In genomic region chr4:48033825-48034413, GRCh38 we compare ENCODE assay signal across 10 cellular contexts. TPM values are rescaled to one million over a fixed set of nuclear protein-coding genes. Genes with fewer than 3 reads are reported as not detected.
DNase-seq lines count a peak whose midpoint lies in the region; ATAC-seq, FAIRE-seq and TF ChIP-seq lines count a peak whose summit lies in the region.
"Had no signal": no experiment of that assay in that cellular context is flagged by ENCODE, and none has a peak within 500 bp of the region (broad histone marks: within the 10 kb centered on the region; RNA-seq: fewer than 3 reads in every experiment).

No MANE protein-coding gene starts in this region.

- H3K4me3 ChIP-seq in left lung: no peak overlapping the region
- H3K4me3 ChIP-seq: thoracic aorta had no signal

- ATAC-seq in left lung: peak; percentile 60
- ATAC-seq in HG02938 (IDR thresholded peaks at IDR 0.05; ENCODE audit: unreplicated experiment): no peak
- ATAC-seq in GM19452 (IDR thresholded peaks at IDR 0.05; ENCODE audit: unreplicated experiment): no peak

- TF ChIP-seq CTCF in HFFc6 (IDR thresholded peaks at IDR 0.05): peak; percentile 83
- peak; percentile 29 to 49 for TF ChIP-seq CTCF in left lung (IDR thresholded peaks at IDR 0.05)

- H3K9me3 Mint-ChIP-seq in HFFc6: no peaks in the 10 kb centered on the region
- H3K9me3 Mint-ChIP-seq in activated naive CD4-positive, alpha-beta T cell treated with anti-CD3 and anti-CD28 coated beads, Interleukin-2, amount 50 U/mL, for 24 hours: peaks cover 10% of the 10 kb centered on the region
- H3K9me3 Mint-ChIP-seq in stimulated activated naive CD8-positive, alpha-beta T cell treated with anti-CD3 and anti-CD28 coated beads, Interleukin-15, Interleukin-2, amounts not matched to agents 100 ng/mL and 50 ng/mL, for 24 hours: no peaks in the 10 kb centered on the region

- H3K4me3 Mint-ChIP-seq in HFFc6: no peak overlapping the region
- no peak overlapping the region for H3K4me3 Mint-ChIP-seq in activated naive CD4-positive, alpha-beta T cell treated with anti-CD3 and anti-CD28 coated beads, Interleukin-2, amount 50 U/mL, for 24 hours
- H3K4me3 Mint-ChIP-seq in stimulated activated naive CD8-positive, alpha-beta T cell treated with anti-CD3 and anti-CD28 coated beads, Interleukin-15, Interleukin-2, amounts not matched to agents 100 ng/mL and 50 ng/mL, for 24 hours: no peak overlapping the region

- no peak for FAIRE-seq in RCC 7860 (lab: Jason Lieb, UNC)

- no peaks in the 10 kb centered on the region for H3K36me3 Mint-ChIP-seq in HFFc6 (ENCODE audit: low read depth)
- peaks cover 14% of the 10 kb centered on the region for H3K36me3 Mint-ChIP-seq in activated naive CD4-positive, alpha-beta T cell treated with anti-CD3 and anti-CD28 coated beads, Interleukin-2, amount 50 U/mL, for 24 hours
- peaks cover 35% of the 10 kb centered on the region for H3K36me3 Mint-ChIP-seq in stimulated activated naive CD8-positive, alpha-beta T cell treated with anti-CD3 and anti-CD28 coated beads, Interleukin-15, Interleukin-2, amounts not matched to agents 100 ng/mL and 50 ng/mL, for 24 hours (ENCODE audit: low read depth)

- peaks cover 6% of the 10 kb centered on the region for H3K4me1 Mint-ChIP-seq in HFFc6 (ENCODE audit: low read depth)
- peaks cover 54% of the 10 kb centered on the region for H3K4me1 Mint-ChIP-seq in activated naive CD4-positive, alpha-beta T cell treated with anti-CD3 and anti-CD28 coated beads, Interleukin-2, amount 50 U/mL, for 24 hours
- H3K4me1 Mint-ChIP-seq in stimulated activated naive CD8-positive, alpha-beta T cell treated with anti-CD3 and anti-CD28 coated beads, Interleukin-15, Interleukin-2, amounts not matched to agents 100 ng/mL and 50 ng/mL, for 24 hours (ENCODE audit: low read depth): peaks cover 85% of the 10 kb centered on the region

- H3K27me3 Mint-ChIP-seq in HFFc6 (ENCODE audit: insufficient read depth): no peaks in the 10 kb centered on the region
- no peaks in the 10 kb centered on the region for H3K27me3 Mint-ChIP-seq in activated naive CD4-positive, alpha-beta T cell treated with anti-CD3 and anti-CD28 coated beads, Interleukin-2, amount 50 U/mL, for 24 hours
- no peaks in the 10 kb centered on the region for H3K27me3 Mint-ChIP-seq in stimulated activated naive CD8-positive, alpha-beta T cell treated with anti-CD3 and anti-CD28 coated beads, Interleukin-15, Interleukin-2, amounts not matched to agents 100 ng/mL and 50 ng/mL, for 24 hours

- no peaks in the 10 kb centered on the region for H3K27me3 ChIP-seq in left lung

- no peaks in the 10 kb centered on the region for H3K9me3 ChIP-seq in left lung
- H3K9me3 ChIP-seq: thoracic aorta had no signal

- H3K27ac ChIP-seq in left lung: no peak overlapping the region
- H3K27ac ChIP-seq: thoracic aorta had no signal

- H3K27ac Mint-ChIP-seq in HFFc6: no peak overlapping the region
- H3K27ac Mint-ChIP-seq in activated naive CD4-positive, alpha-beta T cell treated with anti-CD3 and anti-CD28 coated beads, Interleukin-2, amount 50 U/mL, for 24 hours: peak overlapping the region; percentile 98
- H3K27ac Mint-ChIP-seq in stimulated activated naive CD8-positive, alpha-beta T cell treated with anti-CD3 and anti-CD28 coated beads, Interleukin-15, Interleukin-2, amounts not matched to agents 100 ng/mL and 50 ng/mL, for 24 hours: peak overlapping the region; percentile 63

- DNase-seq in GDM1 (lab: John Stamatoyannopoulos, UW) (peak; percentile 50), HFFc6 (peak; percentile 15), RCC 7860 (ENCODE audit: low spot score) (peak; percentile 6), left lung (no peak)

- no peaks in the 10 kb centered on the region for H3K36me3 ChIP-seq in left lung
- H3K36me3 ChIP-seq: thoracic aorta had no signal

- no peaks in the 10 kb centered on the region for H3K4me1 ChIP-seq in left lung

- intact Hi-C loops in left lung (cut with DNase I): no loop called here

RNA-seq across cellular contexts. Expression of gene NIPAL1, which starts 17.3 kb away (rescaled TPM):
- 1 to 10 TPM in 1 of 6 experiments, under 1 TPM in 5; 0.22 to 1.3 (median 0.48) TPM for total RNA-seq in HFFc6 (2021; fragmentation: NEBNext Ultra II Directional; extraction: Animal tissue kit (Norgen Biotek cat#: 25700))
- 1 to 10 TPM; 1.6 to 3.1 TPM for total RNA-seq in left lung

RNA-seq across cellular contexts. Expression of gene CNGA1, which starts 17.4 kb away (rescaled TPM):
- total RNA-seq in HFFc6 (2021; fragmentation: NEBNext Ultra II Directional; extraction: Animal tissue kit (Norgen Biotek cat#: 25700)): not detected
- total RNA-seq in left lung: under 1 TPM in 1 of 2 donors, not detected in 1; 0.73 TPM
- total RNA-seq: T-helper 2 cell treated with Interferon-gamma antibody and Interleukin-4, amounts not matched to agents 100 ng/mL and 5 ng/mL, for 36 hours had no signal

Comparison
In these comparisons a context has a peak if more than half of its experiments do, and no peak if none do; other contexts are left out.
1. DNase-seq: peak in GDM1 (single experiment), HFFc6 (single experiment) and RCC 7860 (single experiment); none in left lung (0 of 2).